Comparison of ENCODE assay signal across 21 cellular contexts in genomic region chr13:35388456-35388855, GRCh38.
DNase-seq lines count a peak whose midpoint lies in the region; ATAC-seq, FAIRE-seq and TF ChIP-seq lines count a peak whose summit lies in the region.
"Had no signal": no experiment of that assay in that cellular context is flagged by ENCODE, and none has a peak within 500 bp of the region (broad histone marks: within the 10 kb centered on the region; RNA-seq: fewer than 3 reads in every experiment).

No MANE protein-coding gene starts in this region.

- POLR2A ChIA-PET in endothelial cell of umbilical vein (lab: Charles Lee): no interaction called here

- H3K4me3 ChIP-seq in left ventricle myocardium inferior (peak overlapping the region; percentile 24), endothelial cell of umbilical vein (replicated peaks in 1 of 3; ENCODE audit: insufficient read depth in 1 of 3, low read depth in 1 of 3, low read length in 3 of 3) (peak overlapping the region in 1 of 3 experiments; percentile 15)
- H3K4me3 ChIP-seq: A549, cardiac muscle cell had no signal

- no peaks in the 10 kb centered on the region for H3K27me3 Mint-ChIP-seq in nephron progenitor cell (ENCODE audit: low read depth, poor library complexity)
- H3K27me3 Mint-ChIP-seq in natural killer cell (ENCODE audit: low read depth in 2 of 2): peaks cover 0 to 2% of the 10 kb centered on the region in 2 donors
- no peaks in the 10 kb centered on the region for H3K27me3 Mint-ChIP-seq in effector memory CD8-positive, alpha-beta T cell
- H3K27me3 Mint-ChIP-seq: activated B cell treated with CpG ODN at 0.5 μM for 24 hours; activated naive CD8-positive, alpha-beta T cell treated with anti-CD3 and anti-CD28 coated beads, Interleukin-2, amount 10 ng/mL, durations not matched to agents 7 days and 5 days; stimulated activated naive B cell treated with anti-CD40 and anti-IgM and Interleukin-4, amounts not matched to agents 10 μg/mL and 1 μg/mL and 100 μg/mL, for 72 hours had no signal

- TF ChIP-seq CTCF in left ventricle myocardium inferior (IDR thresholded peaks at IDR 0.05; ENCODE audit: borderline replicate concordance) (no peak), endothelial cell of umbilical vein (IDR thresholded peaks at IDR 0.05; ENCODE audit: extremely low read depth in 1 of 2, insufficient read depth in 1 of 2, low read depth in 1 of 2, low read length in 2 of 2) (no peak), nephron progenitor cell (IDR thresholded peaks at IDR 0.05) (no peak), natural killer cell (IDR thresholded peaks at IDR 0.05) (no peak)

- H3K9ac ChIP-seq in endothelial cell of umbilical vein (replicated peaks; ENCODE audit: extremely low read depth, insufficient read depth, low read length): no peak overlapping the region

- no peaks in the 10 kb centered on the region for H3K9me1 ChIP-seq in endothelial cell of umbilical vein (replicated peaks; ENCODE audit: control insufficient read depth, extremely low read depth, insufficient read depth, low read length)

- TF ChIP-seq POLR2A in endothelial cell of umbilical vein (IDR thresholded peaks at IDR 0.05; ENCODE audit: low read depth, low read length): no peak

- intact Hi-C loops in left ventricle myocardium inferior (cut with micrococcal nuclease) (no loop called here), Right ventricle myocardium superior (cut with DNase I) (no loop called here), endothelial cell of umbilical vein (cut with micrococcal nuclease) (loop anchor here (2.0 kb wide), 2 partner anchors 32 to 178 kb away; no protein-coding TSS in a partner anchor), natural killer cell (cut with micrococcal nuclease) (no loop called here)

- dilution Hi-C loops in endothelial cell of umbilical vein (cut with MboI; ENCODE audit: extremely low pct_ligation_motif_present, low sequenced_read_pairs): no loop called here

- no peak for FAIRE-seq in endothelial cell of umbilical vein (lab: Jason Lieb, UNC)
- FAIRE-seq: A549 had no signal

- peak overlapping the region; percentile 89 for H3K27ac Mint-ChIP-seq in nephron progenitor cell
- peak overlapping the region in 1 of 2 donors; percentile 37 for H3K27ac Mint-ChIP-seq in natural killer cell
- H3K27ac Mint-ChIP-seq in effector memory CD8-positive, alpha-beta T cell: no peak overlapping the region
- H3K27ac Mint-ChIP-seq: activated B cell treated with CpG ODN at 0.5 μM for 24 hours; activated CD8-positive, alpha-beta T cell treated with anti-CD3 and anti-CD28 coated beads, Interleukin-2, amount 10 ng/mL, durations not matched to agents 7 days and 5 days; activated naive CD8-positive, alpha-beta T cell treated with anti-CD3 and anti-CD28 coated beads, Interleukin-2, amount 10 ng/mL, durations not matched to agents 7 days and 5 days; activated T-cell treated with anti-CD3 and anti-CD28 coated beads, Interleukin-2, amount 50 U/mL, for 72 hours; stimulated activated naive B cell treated with anti-CD40 and anti-IgM and Interleukin-4, amounts not matched to agents 10 μg/mL and 1 μg/mL and 100 μg/mL, for 72 hours; T-helper 1 cell treated with Interleukin-12 subunit alpha and Interleukin-12 subunit beta and Interleukin-4 antibody, amounts not matched to agents 30 μg/mL and 1 μg/mL, for 36 hours had no signal

- no peak overlapping the region for H2AFZ ChIP-seq in endothelial cell of umbilical vein (ENCODE audit: low read depth, low read length)

- H3K27me3 ChIP-seq in left ventricle myocardium inferior (ENCODE audit: low read depth) (no peaks in the 10 kb centered on the region), endothelial cell of umbilical vein (ENCODE audit: control insufficient read depth in 2 of 2, insufficient read depth in 2 of 2, low read length in 2 of 2) (no peaks in the 10 kb centered on the region)
- H3K27me3 ChIP-seq: cardiac muscle cell had no signal

- H3K79me2 ChIP-seq in endothelial cell of umbilical vein (ENCODE audit: control insufficient read depth, insufficient read depth, low read length): no peaks in the 10 kb centered on the region

- H3K4me1 Mint-ChIP-seq in nephron progenitor cell (peaks cover 27% of the 10 kb centered on the region), natural killer cell (peaks cover 8 to 9% of the 10 kb centered on the region in 2 donors)
- no peaks in the 10 kb centered on the region for H3K4me1 Mint-ChIP-seq in effector memory CD8-positive, alpha-beta T cell (ENCODE audit: low read depth in 2 of 2)
- H3K4me1 Mint-ChIP-seq: activated B cell treated with CpG ODN at 0.5 μM for 24 hours; activated naive CD8-positive, alpha-beta T cell treated with anti-CD3 and anti-CD28 coated beads, Interleukin-2, amount 10 ng/mL, durations not matched to agents 7 days and 5 days; stimulated activated naive B cell treated with anti-CD40 and anti-IgM and Interleukin-4, amounts not matched to agents 10 μg/mL and 1 μg/mL and 100 μg/mL, for 72 hours had no signal

- H3K9me3 ChIP-seq in left ventricle myocardium inferior (replicated peaks) (peaks cover 5% of the 10 kb centered on the region), endothelial cell of umbilical vein (replicated peaks; ENCODE audit: control insufficient read depth, insufficient read depth, low read length) (no peaks in the 10 kb centered on the region)
- H3K9me3 ChIP-seq: A549 had no signal

- no peaks in the 10 kb centered on the region for H3K36me3 ChIP-seq in left ventricle myocardium inferior
- H3K36me3 ChIP-seq in endothelial cell of umbilical vein (ENCODE audit: control insufficient read depth in 2 of 2, extremely low read depth in 1 of 2, insufficient read depth in 2 of 2, low read length in 2 of 2): no peaks in the 10 kb centered on the region
- H3K36me3 ChIP-seq: cardiac muscle cell had no signal

- H3K27ac ChIP-seq in left ventricle myocardium inferior (replicated peaks) (peak overlapping the region; percentile 25), endothelial cell of umbilical vein (ENCODE audit: insufficient read depth, low read depth, low read length) (peak overlapping the region; percentile 26)
- H3K27ac ChIP-seq: A549, cardiac muscle cell, foreskin keratinocyte had no signal

- CTCF ChIA-PET in endothelial cell of umbilical vein (lab: Charles Lee): interaction anchor here (0.6 to 0.8 kb wide), 2 partner anchors 169 to 243 kb away, joined by 3 to 4 read pairs; no protein-coding TSS in a partner anchor

- H3K4me3 Mint-ChIP-seq in nephron progenitor cell (no peak overlapping the region), natural killer cell (no peak overlapping the region)
- no peak overlapping the region for H3K4me3 Mint-ChIP-seq in effector memory CD8-positive, alpha-beta T cell
- H3K4me3 Mint-ChIP-seq: activated B cell treated with CpG ODN at 0.5 μM for 24 hours; activated CD8-positive, alpha-beta T cell treated with anti-CD3 and anti-CD28 coated beads, Interleukin-2, amount 10 ng/mL, durations not matched to agents 7 days and 5 days; activated naive CD8-positive, alpha-beta T cell treated with anti-CD3 and anti-CD28 coated beads, Interleukin-2, amount 10 ng/mL, durations not matched to agents 7 days and 5 days; activated T-cell treated with anti-CD3 and anti-CD28 coated beads, Interleukin-2, amount 50 U/mL, for 72 hours; H9; stimulated activated naive B cell treated with anti-CD40 and anti-IgM and Interleukin-4, amounts not matched to agents 10 μg/mL and 1 μg/mL and 100 μg/mL, for 72 hours; T-helper 1 cell treated with Interleukin-12 subunit alpha and Interleukin-12 subunit beta and Interleukin-4 antibody, amounts not matched to agents 30 μg/mL and 1 μg/mL, for 36 hours had no signal

- ATAC-seq in Right ventricle myocardium superior (ENCODE audit: poor library complexity): no peak
- no peak for ATAC-seq in HG02642 (IDR thresholded peaks at IDR 0.05; ENCODE audit: poor library complexity, unreplicated experiment)
- no peak for ATAC-seq in natural killer cell
- ATAC-seq in effector memory CD8-positive, alpha-beta T cell (replicated peaks): no peak
- ATAC-seq: A549; activated CD8-positive, alpha-beta T cell treated with anti-CD3 and anti-CD28 coated beads, Interleukin-2, amount 10 ng/mL, durations not matched to agents 7 days and 5 days; activated T-cell treated with anti-CD3 and anti-CD28 coated beads, Interleukin-2, amount 50 U/mL, for 72 hours; foreskin keratinocyte; stimulated activated naive B cell treated with anti-CD40 and anti-IgM and Interleukin-4, amounts not matched to agents 10 μg/mL and 1 μg/mL and 100 μg/mL, for 72 hours had no signal

- H3K36me3 Mint-ChIP-seq in nephron progenitor cell (ENCODE audit: low read depth) (no peaks in the 10 kb centered on the region), natural killer cell (no peaks in the 10 kb centered on the region)
- no peaks in the 10 kb centered on the region for H3K36me3 Mint-ChIP-seq in effector memory CD8-positive, alpha-beta T cell (ENCODE audit: insufficient read depth)
- H3K36me3 Mint-ChIP-seq: activated naive CD8-positive, alpha-beta T cell treated with anti-CD3 and anti-CD28 coated beads, Interleukin-2, amount 10 ng/mL, durations not matched to agents 7 days and 5 days; stimulated activated naive B cell treated with anti-CD40 and anti-IgM and Interleukin-4, amounts not matched to agents 10 μg/mL and 1 μg/mL and 100 μg/mL, for 72 hours had no signal

- H3K4me1 ChIP-seq in left ventricle myocardium inferior (peaks cover 17% of the 10 kb centered on the region), endothelial cell of umbilical vein (ENCODE audit: control insufficient read depth, extremely low read depth, insufficient read depth, low read length) (peaks cover 29% of the 10 kb centered on the region)
- H3K4me1 ChIP-seq: A549, foreskin keratinocyte had no signal

- BruUV-seq in endothelial cell of umbilical vein (replicated peaks; lab: Mats Ljungman, UMichigan): no TSS peak

- peak overlapping the region; percentile 68 for H3K4me2 ChIP-seq in endothelial cell of umbilical vein (ENCODE audit: insufficient read depth, low read length)
- H3K4me2 ChIP-seq: A549 had no signal

- no peaks in the 10 kb centered on the region for H4K20me1 ChIP-seq in endothelial cell of umbilical vein (replicated peaks; ENCODE audit: control insufficient read depth, extremely low read depth, insufficient read depth, low read length)

- H3K9me3 Mint-ChIP-seq in nephron progenitor cell: no peaks in the 10 kb centered on the region
- no peaks in the 10 kb centered on the region for H3K9me3 Mint-ChIP-seq in natural killer cell
- H3K9me3 Mint-ChIP-seq in effector memory CD8-positive, alpha-beta T cell: peaks cover 0 to under 1% of the 10 kb centered on the region in 2 donors
- H3K9me3 Mint-ChIP-seq: activated B cell treated with CpG ODN at 0.5 μM for 24 hours; activated naive CD8-positive, alpha-beta T cell treated with anti-CD3 and anti-CD28 coated beads, Interleukin-2, amount 10 ng/mL, durations not matched to agents 7 days and 5 days; activated T-cell treated with anti-CD3 and anti-CD28 coated beads, Interleukin-2, amount 50 U/mL, for 72 hours; H9; stimulated activated naive B cell treated with anti-CD40 and anti-IgM and Interleukin-4, amounts not matched to agents 10 μg/mL and 1 μg/mL and 100 μg/mL, for 72 hours; T-helper 1 cell treated with Interleukin-12 subunit alpha and Interleukin-12 subunit beta and Interleukin-4 antibody, amounts not matched to agents 30 μg/mL and 1 μg/mL, for 36 hours had no signal

- DNase-seq in left ventricle myocardium inferior (no peak), Right ventricle myocardium superior (no peak), endothelial cell of umbilical vein (ENCODE audit: low read depth, low spot score) (no peak), nephron progenitor cell (no peak), Ammon's horn (ENCODE audit: low spot score) (no peak), natural killer cell (no peak)
- no peak for DNase-seq in effector memory CD8-positive, alpha-beta T cell
- DNase-seq: activated B cell treated with CpG ODN at 0.5 μM for 24 hours; activated CD8-positive, alpha-beta T cell treated with anti-CD3 and anti-CD28 coated beads, Interleukin-2, amount 10 ng/mL, durations not matched to agents 7 days and 5 days; activated naive CD8-positive, alpha-beta T cell treated with anti-CD3 and anti-CD28 coated beads, Interleukin-2, amount 10 ng/mL, durations not matched to agents 7 days and 5 days; activated T-cell treated with anti-CD3 and anti-CD28 coated beads, Interleukin-2, amount 50 U/mL, for 72 hours; foreskin keratinocyte; H9; NCI-H345; stimulated activated CD4-positive, alpha-beta T cell treated with anti-CD3 and anti-CD28 coated beads, Interleukin-15, amount 100 ng/mL, for 24 hours; stimulated activated naive B cell treated with anti-CD40 and anti-IgM and Interleukin-4, amounts not matched to agents 10 μg/mL and 1 μg/mL and 100 μg/mL, for 72 hours; trophoblast cell had no signal
